ENCODE assay signal across 10 cellular contexts in genomic region chr15:70526221-70526973, GRCh38.
DNase-seq lines count a peak whose midpoint lies in the region; ATAC-seq, FAIRE-seq and TF ChIP-seq lines count a peak whose summit lies in the region.
"Had no signal": no experiment of that assay in that cellular context is flagged by ENCODE, and none has a peak within 500 bp of the region (broad histone marks: within the 10 kb centered on the region; RNA-seq: fewer than 3 reads in every experiment).

No MANE protein-coding gene starts in this region.

- H3K4me2 ChIP-seq in GM12878 (ENCODE audit: control insufficient read depth, insufficient read depth): peak overlapping the region; percentile 36
- peak overlapping the region; percentile 86 for H3K4me2 ChIP-seq in osteoblast (ENCODE audit: insufficient read depth, low read length)

- SMC1A ChIA-PET in GM12878 (lab: Charles Lee; ENCODE audit: uncharacterized antibody, unreplicated experiment): no interaction called here

- H3K27ac ChIP-seq in GM12878 (ENCODE audit: control insufficient read depth, insufficient read depth) (no peak overlapping the region), osteoblast (ENCODE audit: low read depth, low read length) (peak overlapping the region; percentile 22), left lung (no peak overlapping the region)
- H3K27ac ChIP-seq: C4-2B had no signal

- H3K79me2 ChIP-seq in GM12878 (ENCODE audit: control insufficient read depth, insufficient read depth, low read length) (no peaks in the 10 kb centered on the region), osteoblast (ENCODE audit: insufficient read depth, low read length) (no peaks in the 10 kb centered on the region)

- no peaks in the 10 kb centered on the region for H3K36me3 Mint-ChIP-seq in activated CD4-positive, alpha-beta memory T cell treated with anti-CD3 and anti-CD28 coated beads for 36 hours
- no peaks in the 10 kb centered on the region for H3K36me3 Mint-ChIP-seq in activated CD4-positive, alpha-beta memory T cell treated with anti-CD3 and anti-CD28 coated beads, Interleukin-2, amount 10 ng/mL, durations not matched to agents 7 days and 5 days (ENCODE audit: low read depth)

- TF ChIP-seq POLR2A in GM12878 (IDR thresholded peaks at IDR 0.05; ENCODE audit: low read depth, low read length): no peak

- ATAC-seq in GM12878 (peak; percentile 24; the same call in 1 of the 3 replicates), GM18907 (IDR thresholded peaks at IDR 0.05; ENCODE audit: unreplicated experiment) (no peak), left lung (no peak)

- no peak overlapping the region for H3K4me3 ChIP-seq in GM12878
- H3K4me3 ChIP-seq in osteoblast (ENCODE audit: insufficient read depth, low read length): peak overlapping the region; percentile 59
- H3K4me3 ChIP-seq in left lung: no peak overlapping the region

- H4K20me1 ChIP-seq in GM12878 (ENCODE audit: control insufficient read depth, insufficient read depth) (no peaks in the 10 kb centered on the region), osteoblast (ENCODE audit: insufficient read depth, low read length) (no peaks in the 10 kb centered on the region)

- FAIRE-seq in GM12878 (lab: Jason Lieb, UNC): no peak
- FAIRE-seq: TTC549 had no signal

- POLR2A ChIA-PET in activated CD4-positive, alpha-beta memory T cell treated with anti-CD3 and anti-CD28 coated beads for 36 hours (lab: Charles Lee): no interaction called here
- POLR2A ChIA-PET in activated CD4-positive, alpha-beta memory T cell treated with anti-CD3 and anti-CD28 coated beads, Interleukin-2, amount 10 ng/mL, durations not matched to agents 7 days and 5 days (lab: Charles Lee): interaction anchor here (1.4 kb wide), 1 partner anchor 9 kb away, joined by 4 read pairs; no protein-coding TSS in a partner anchor
- POLR2A ChIA-PET in GM12878 (lab: Charles Lee): no interaction called here

- H3K4me1 ChIP-seq in GM12878 (ENCODE audit: control insufficient read depth, insufficient read depth, low read length) (peaks cover 15% of the 10 kb centered on the region), osteoblast (ENCODE audit: insufficient read depth, low read length) (peaks cover 21% of the 10 kb centered on the region), left lung (peaks cover 6 to 26% of the 10 kb centered on the region in 2 donors)

- peaks cover 54% of the 10 kb centered on the region for H3K4me1 Mint-ChIP-seq in activated CD4-positive, alpha-beta memory T cell treated with anti-CD3 and anti-CD28 coated beads for 36 hours (ENCODE audit: low read depth)
- peaks cover 35% of the 10 kb centered on the region for H3K4me1 Mint-ChIP-seq in activated CD4-positive, alpha-beta memory T cell treated with anti-CD3 and anti-CD28 coated beads, Interleukin-2, amount 10 ng/mL, durations not matched to agents 7 days and 5 days

- in situ Hi-C loops in GM12878 (cut with MboI): no loop called here

- RAD21 ChIA-PET in GM12878 (lab: Charles Lee; ENCODE audit: unreplicated experiment): no interaction called here

- peaks cover 2% of the 10 kb centered on the region for H3K9me3 Mint-ChIP-seq in activated CD4-positive, alpha-beta memory T cell treated with anti-CD3 and anti-CD28 coated beads for 36 hours
- peaks cover 2% of the 10 kb centered on the region for H3K9me3 Mint-ChIP-seq in activated CD4-positive, alpha-beta memory T cell treated with anti-CD3 and anti-CD28 coated beads, Interleukin-2, amount 10 ng/mL, durations not matched to agents 7 days and 5 days

- CTCF ChIA-PET in activated CD4-positive, alpha-beta memory T cell treated with anti-CD3 and anti-CD28 coated beads for 36 hours (lab: Charles Lee): interaction anchor here (1.0 to 2.4 kb wide), 6 partner anchors 9 to 1063 kb away, joined by 3 to 7 read pairs (median 3); no protein-coding TSS in a partner anchor
- CTCF ChIA-PET in activated CD4-positive, alpha-beta memory T cell treated with anti-CD3 and anti-CD28 coated beads, Interleukin-2, amount 10 ng/mL, durations not matched to agents 7 days and 5 days (lab: Charles Lee): interaction anchor here (0.9 kb wide), 1 partner anchor 17 kb away, joined by 3 read pairs; no protein-coding TSS in a partner anchor
- CTCF ChIA-PET in GM12878 (lab: Yijun Ruan, JAX): interaction anchor here (1.3 kb wide), 2 partner anchors 14 to 38 kb away, joined by 3 to 5 read pairs; no protein-coding TSS in a partner anchor

- no peak overlapping the region for H3K27ac Mint-ChIP-seq in activated CD4-positive, alpha-beta memory T cell treated with anti-CD3 and anti-CD28 coated beads for 36 hours
- no peak overlapping the region for H3K27ac Mint-ChIP-seq in activated CD4-positive, alpha-beta memory T cell treated with anti-CD3 and anti-CD28 coated beads, Interleukin-2, amount 10 ng/mL, durations not matched to agents 7 days and 5 days

- H3K27me3 ChIP-seq in GM12878 (replicated peaks in 1 of 2; ENCODE audit: control insufficient read depth in 2 of 2, insufficient read depth in 2 of 2, low read length in 1 of 2): no peaks in the 10 kb centered on the region
- peaks cover 20% of the 10 kb centered on the region for H3K27me3 ChIP-seq in osteoblast (ENCODE audit: insufficient read depth, low read length)
- no peaks in the 10 kb centered on the region for H3K27me3 ChIP-seq in left lung

- H3K36me3 ChIP-seq in GM12878 (ENCODE audit: control insufficient read depth in 2 of 2, insufficient read depth in 2 of 2, low read length in 1 of 2) (no peaks in the 10 kb centered on the region), osteoblast (ENCODE audit: insufficient read depth, low read length) (no peaks in the 10 kb centered on the region), left lung (no peaks in the 10 kb centered on the region)

- TF ChIP-seq CTCF in GM12878 (IDR thresholded peaks at IDR 0.05 in 2 of 3, conservative IDR thresholded peaks at IDR 0.05 in 1 of 3; ENCODE audit: control insufficient read depth in 2 of 3, extremely low read depth in 1 of 3, insufficient read depth in 1 of 3, low read depth in 3 of 3, low read length in 3 of 3) (no peak), osteoblast (IDR thresholded peaks at IDR 0.05; ENCODE audit: extremely low read depth, low read depth, low read length) (no peak), left lung (IDR thresholded peaks at IDR 0.05) (no peak)

- H2AFZ ChIP-seq in GM12878 (ENCODE audit: control insufficient read depth, low read depth, low read length): peak overlapping the region; percentile 52
- peak overlapping the region; percentile 61 for H2AFZ ChIP-seq in osteoblast (ENCODE audit: low read length)

- H3K4me3 Mint-ChIP-seq in activated CD4-positive, alpha-beta memory T cell treated with anti-CD3 and anti-CD28 coated beads for 36 hours: no peak overlapping the region
- H3K4me3 Mint-ChIP-seq in activated CD4-positive, alpha-beta memory T cell treated with anti-CD3 and anti-CD28 coated beads, Interleukin-2, amount 10 ng/mL, durations not matched to agents 7 days and 5 days: no peak overlapping the region

- no TSS peak for BruUV-seq in GM12878 (replicated peaks; lab: Mats Ljungman, UMichigan)

- TF ChIP-seq EP300 in GM12878 (IDR thresholded peaks at IDR 0.05; ENCODE audit: borderline replicate concordance in 1 of 2, control insufficient read depth in 1 of 2, low read depth in 2 of 2, low read length in 2 of 2): no peak

- TF ChIP-seq RAD21 in GM12878 (IDR thresholded peaks at IDR 0.05; ENCODE audit: insufficient read depth, low read depth, low read length): no peak

- intact Hi-C loops in activated CD4-positive, alpha-beta memory T cell treated with anti-CD3 and anti-CD28 coated beads for 36 hours (cut with micrococcal nuclease): no loop called here
- intact Hi-C loops in GM12878 (cut with micrococcal nuclease; ENCODE audit: unreplicated experiment): no loop called here
- intact Hi-C loops in left lung (cut with DNase I): no loop called here

- peak; percentile 28 for DNase-seq in activated CD4-positive, alpha-beta memory T cell treated with anti-CD3 and anti-CD28 coated beads for 36 hours
- no peak for DNase-seq in activated CD4-positive, alpha-beta memory T cell treated with anti-CD3 and anti-CD28 coated beads, Interleukin-2, amount 10 ng/mL, durations not matched to agents 7 days and 5 days
- DNase-seq in NCI-H2171 treated with DMSO at 0.1 percent for 48 hours (lab: John Stamatoyannopoulos, UW) (peak; percentile 86), GM12878 (ENCODE audit: low read depth, low spot score) (no peak), osteoblast (ENCODE audit: insufficient read length, low spot score, missing footprints) (peak; percentile 87), left lung (no peak), NCI-H446 (lab: John Stamatoyannopoulos, UW) (no peak)

- no peaks in the 10 kb centered on the region for H3K27me3 Mint-ChIP-seq in activated CD4-positive, alpha-beta memory T cell treated with anti-CD3 and anti-CD28 coated beads for 36 hours
- H3K27me3 Mint-ChIP-seq in activated CD4-positive, alpha-beta memory T cell treated with anti-CD3 and anti-CD28 coated beads, Interleukin-2, amount 10 ng/mL, durations not matched to agents 7 days and 5 days: peaks cover 24% of the 10 kb centered on the region

- H3K9ac ChIP-seq in GM12878 (ENCODE audit: control insufficient read depth, insufficient read depth, low read length): no peak overlapping the region

- H3K9me3 ChIP-seq in GM12878 (replicated peaks; ENCODE audit: control insufficient read depth, insufficient read depth, low read length) (peaks cover 3% of the 10 kb centered on the region; the same call in 2 of the 3 replicates), osteoblast (ENCODE audit: low read depth, low read length) (no peaks in the 10 kb centered on the region), left lung (no peaks in the 10 kb centered on the region)

- 26% methylated on average over 12 of the region's 12 CpGs for WGBS in GM12878 (ENCODE audit: insufficient coverage, insufficient replicate concordance, low lambda C conversion rate, missing lambda C conversion rate)

TF ChIP-seq in GM12878, 131 proteins besides CTCF, POLR2A, EP300 and RAD21:
- TF ChIP-seq JUNB (IDR thresholded peaks at IDR 0.05) (peak; percentile 51; the same call in 1 of the 2 replicates), RUNX3 (IDR thresholded peaks at IDR 0.05; ENCODE audit: low read length) (peak; percentile 30; the same call in 1 of the 2 replicates), RB1 (IDR thresholded peaks at IDR 0.05; ENCODE audit: borderline replicate concordance) (no peak)

Comparison
In these comparisons a context has a peak if more than half of its experiments do, and no peak if none do; other contexts are left out.
1. DNase-seq: peak in activated CD4-positive, alpha-beta memory T cell treated with anti-CD3 and anti-CD28 coated beads for 36 hours (single experiment), NCI-H2171 treated with DMSO at 0.1 percent for 48 hours (single experiment) and osteoblast (single experiment); none in activated CD4-positive, alpha-beta memory T cell treated with anti-CD3 and anti-CD28 coated beads, Interleukin-2, amount 10 ng/mL, durations not matched to agents 7 days and 5 days (single experiment), GM12878 (single experiment), left lung (0 of 2) and NCI-H446 (0 of 2).